In genomic region chr1:114753143-114753542, GRCh38 we compare ENCODE assay signal across 1 cellular context.
A peak's percentile ranks its signal among the peaks of the same experiment; 100 is the strongest.
TF ChIP-seq lines count a peak whose summit lies in the region.

No MANE protein-coding gene starts in this region.

TF ChIP-seq in GM23338, 12 proteins besides CTCF, POLR2A, EP300 and RAD21 (continued from another document):
- no peak for TF ChIP-seq ZNF462 (CRISPR knock-in tag; IDR thresholded peaks at IDR 0.05)
- no peak for TF ChIP-seq POLR2AphosphoS5 (IDR thresholded peaks at IDR 0.05; ENCODE audit: low read depth)
- peak; percentile 71; the same call in 1 of the 2 replicates for TF ChIP-seq NANOG (IDR thresholded peaks at IDR 0.05; ENCODE audit: borderline replicate concordance)
- no peak for TF ChIP-seq EZH2phosphoT487 (IDR thresholded peaks at IDR 0.05; ENCODE audit: unreplicated experiment)
- TF ChIP-seq, protein P1, sequence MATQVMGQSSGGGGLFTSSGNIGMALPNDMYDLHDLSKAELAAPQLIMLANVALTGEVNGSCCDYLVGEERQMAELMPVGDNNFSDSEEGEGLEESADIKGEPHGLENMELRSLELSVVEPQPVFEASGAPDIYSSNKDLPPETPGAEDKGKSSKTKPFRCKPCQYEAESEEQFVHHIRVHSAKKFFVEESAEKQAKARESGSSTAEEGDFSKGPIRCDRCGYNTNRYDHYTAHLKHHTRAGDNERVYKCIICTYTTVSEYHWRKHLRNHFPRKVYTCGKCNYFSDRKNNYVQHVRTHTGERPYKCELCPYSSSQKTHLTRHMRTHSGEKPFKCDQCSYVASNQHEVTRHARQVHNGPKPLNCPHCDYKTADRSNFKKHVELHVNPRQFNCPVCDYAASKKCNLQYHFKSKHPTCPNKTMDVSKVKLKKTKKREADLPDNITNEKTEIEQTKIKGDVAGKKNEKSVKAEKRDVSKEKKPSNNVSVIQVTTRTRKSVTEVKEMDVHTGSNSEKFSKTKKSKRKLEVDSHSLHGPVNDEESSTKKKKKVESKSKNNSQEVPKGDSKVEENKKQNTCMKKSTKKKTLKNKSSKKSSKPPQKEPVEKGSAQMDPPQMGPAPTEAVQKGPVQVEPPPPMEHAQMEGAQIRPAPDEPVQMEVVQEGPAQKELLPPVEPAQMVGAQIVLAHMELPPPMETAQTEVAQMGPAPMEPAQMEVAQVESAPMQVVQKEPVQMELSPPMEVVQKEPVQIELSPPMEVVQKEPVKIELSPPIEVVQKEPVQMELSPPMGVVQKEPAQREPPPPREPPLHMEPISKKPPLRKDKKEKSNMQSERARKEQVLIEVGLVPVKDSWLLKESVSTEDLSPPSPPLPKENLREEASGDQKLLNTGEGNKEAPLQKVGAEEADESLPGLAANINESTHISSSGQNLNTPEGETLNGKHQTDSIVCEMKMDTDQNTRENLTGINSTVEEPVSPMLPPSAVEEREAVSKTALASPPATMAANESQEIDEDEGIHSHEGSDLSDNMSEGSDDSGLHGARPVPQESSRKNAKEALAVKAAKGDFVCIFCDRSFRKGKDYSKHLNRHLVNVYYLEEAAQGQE (IDR thresholded peaks at IDR 0.05; ENCODE audit: unreplicated experiment) = no peak
